In the genomic region with DNA sequence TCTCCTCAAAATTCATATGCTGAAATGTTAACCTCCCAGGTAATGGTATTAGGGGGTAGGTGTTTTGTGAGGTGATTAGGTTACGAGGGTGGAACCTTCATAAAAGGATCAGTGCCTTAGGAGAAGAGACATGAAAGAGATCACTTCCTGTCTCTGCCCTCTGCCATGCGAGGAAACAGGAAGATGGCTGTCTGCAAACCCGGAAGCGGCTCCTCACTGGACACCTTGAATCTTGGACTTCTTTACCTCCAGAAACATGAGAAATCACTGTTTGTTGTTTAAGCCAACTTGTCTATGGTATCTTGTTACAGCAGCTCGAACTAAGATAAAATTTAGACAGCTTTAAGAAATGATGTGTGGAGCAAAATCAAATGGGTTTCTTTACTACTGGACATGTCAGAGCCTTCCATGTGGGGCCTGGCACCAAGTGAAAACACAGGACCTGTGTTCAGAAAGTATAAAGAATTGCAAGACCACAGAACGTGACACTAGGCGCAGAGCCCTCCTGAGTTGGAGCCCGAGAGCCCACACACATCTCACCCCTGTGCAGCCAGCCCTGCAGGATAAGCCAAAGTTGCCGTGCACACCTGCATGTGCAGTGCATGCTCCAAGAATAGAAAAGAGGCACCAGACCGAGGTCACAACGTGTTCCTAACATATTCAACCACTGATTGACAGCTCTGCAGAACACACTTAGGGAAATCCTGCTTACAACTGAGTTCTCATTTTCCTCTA, we compare ENCODE assay signal across 13 cellular contexts.
"Had no signal": no experiment of that assay in that cellular context is flagged by ENCODE, and none has a peak within 500 bp of the region (broad histone marks: within the 10 kb centered on the region; RNA-seq: fewer than 3 reads in every experiment).

No MANE protein-coding gene starts in this region.

- DNase-seq: activated CD4-positive, alpha-beta T cell treated with anti-CD3 and anti-CD28 coated beads, Interleukin-2, amount 10 ng/mL, durations not matched to agents 7 days and 5 days; activated naive CD8-positive, alpha-beta T cell treated with anti-CD3 and anti-CD28 coated beads for 36 hours; amniotic stem cell; effector memory CD4-positive, alpha-beta T cell; esophagus squamous epithelium; left cardiac atrium; naive thymus-derived CD8-positive, alpha-beta T cell; nucleus accumbens; stimulated activated naive CD8-positive, alpha-beta T cell treated with anti-CD3 and anti-CD28 coated beads, Interleukin-15, Interleukin-2, amounts not matched to agents 100 U/mL and 50 U/mL, for 24 hours; substantia nigra; tibial artery had no signal

- H3K4me1 ChIP-seq: esophagus squamous epithelium, tibial artery had no signal

- H3K27ac Mint-ChIP-seq: activated CD4-positive, alpha-beta T cell treated with anti-CD3 and anti-CD28 coated beads, Interleukin-2, amount 10 ng/mL, durations not matched to agents 7 days and 5 days; activated naive CD8-positive, alpha-beta T cell treated with anti-CD3 and anti-CD28 coated beads for 36 hours; dendritic cell treated with granulocyte-macrophage colony-stimulating factor and Interleukin-4, amounts not matched to agents 40 ng/mL and 50 ng/mL, for 4 days; naive thymus-derived CD8-positive, alpha-beta T cell had no signal

- H3K36me3 ChIP-seq: esophagus squamous epithelium, tibial artery had no signal

- H3K36me3 Mint-ChIP-seq: activated naive CD8-positive, alpha-beta T cell treated with anti-CD3 and anti-CD28 coated beads for 36 hours had no signal

- H3K4me1 Mint-ChIP-seq: activated CD4-positive, alpha-beta T cell treated with anti-CD3 and anti-CD28 coated beads, Interleukin-2, amount 10 ng/mL, durations not matched to agents 7 days and 5 days had no signal

- H3K27ac ChIP-seq: esophagus squamous epithelium, skin epidermis, tibial artery had no signal

- H3K4me3 ChIP-seq: esophagus squamous epithelium, skin epidermis, tibial artery had no signal

- H3K4me3 Mint-ChIP-seq: activated CD4-positive, alpha-beta T cell treated with anti-CD3 and anti-CD28 coated beads, Interleukin-2, amount 10 ng/mL, durations not matched to agents 7 days and 5 days; activated naive CD8-positive, alpha-beta T cell treated with anti-CD3 and anti-CD28 coated beads for 36 hours; dendritic cell treated with granulocyte-macrophage colony-stimulating factor and Interleukin-4, amounts not matched to agents 40 ng/mL and 50 ng/mL, for 4 days; naive thymus-derived CD8-positive, alpha-beta T cell had no signal

- H3K27me3 Mint-ChIP-seq: activated CD4-positive, alpha-beta T cell treated with anti-CD3 and anti-CD28 coated beads, Interleukin-2, amount 10 ng/mL, durations not matched to agents 7 days and 5 days; activated naive CD8-positive, alpha-beta T cell treated with anti-CD3 and anti-CD28 coated beads for 36 hours; dendritic cell treated with granulocyte-macrophage colony-stimulating factor and Interleukin-4, amounts not matched to agents 40 ng/mL and 50 ng/mL, for 4 days had no signal

- H3K9me3 ChIP-seq: esophagus squamous epithelium, tibial artery had no signal

- H3K9me3 Mint-ChIP-seq: dendritic cell treated with granulocyte-macrophage colony-stimulating factor and Interleukin-4, amounts not matched to agents 40 ng/mL and 50 ng/mL, for 4 days had no signal

- H3K27me3 ChIP-seq: esophagus squamous epithelium, tibial artery had no signal

- ATAC-seq: left cardiac atrium; naive thymus-derived CD8-positive, alpha-beta T cell; stimulated activated naive CD8-positive, alpha-beta T cell treated with anti-CD3 and anti-CD28 coated beads, Interleukin-15, Interleukin-2, amounts not matched to agents 100 U/mL and 50 U/mL, for 24 hours had no signal
